ENCODE assay signal across 1 cellular context in genomic region chr2:9944330-9944758, GRCh38.
A peak's percentile ranks its signal among the peaks of the same experiment; 100 is the strongest.
TF ChIP-seq lines count a peak whose summit lies in the region.

No MANE protein-coding gene starts in this region.

TF ChIP-seq in K562, 482 proteins besides CTCF, POLR2A, EP300 and RAD21 (continued from another document):
- TF ChIP-seq PBX2 (CRISPR knock-in tag; IDR thresholded peaks at IDR 0.05; ENCODE audit: low read depth), result no peak
- TF ChIP-seq PBX2 (tag; conservative IDR thresholded peaks at IDR 0.05; ENCODE audit: low read depth), result 0 out of 2 replicates have a peak, but pooled peaks have one; percentile 20
- no peak for TF ChIP-seq BACH1 (tag; IDR thresholded peaks at IDR 0.05)
- no peak for TF ChIP-seq FOXJ3 (CRISPR knock-in tag; IDR thresholded peaks at IDR 0.05)
- TF ChIP-seq ZNF24 (IDR thresholded peaks at IDR 0.05), result no peak
- TF ChIP-seq PKNOX1 (IDR thresholded peaks at IDR 0.05), result peak; percentile 84
TF ChIP-seq in K562: peak in this region for 4.
